In the genomic region with DNA sequence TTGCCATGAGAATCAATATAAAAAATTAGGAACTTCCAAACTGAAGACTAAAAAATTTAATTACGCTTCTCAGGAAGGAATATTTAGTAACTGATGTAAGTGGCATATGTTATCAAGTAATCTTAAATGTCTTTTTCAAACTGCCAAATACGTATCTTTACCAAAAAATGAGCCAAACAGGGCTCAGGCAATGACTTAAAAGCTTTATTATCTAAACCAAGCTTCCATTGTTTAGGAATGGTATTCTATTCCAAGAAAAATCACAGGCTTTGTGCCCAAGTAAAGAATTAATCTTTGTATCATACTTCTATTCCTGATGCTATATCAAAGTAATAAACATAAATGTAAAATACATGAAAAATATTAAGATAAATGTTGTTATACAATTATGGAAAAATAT, we compare ENCODE assay signal across 21 cellular contexts.
"Had no signal": no experiment of that assay in that cellular context is flagged by ENCODE, and none has a peak within 500 bp of the region (broad histone marks: within the 10 kb centered on the region; RNA-seq: fewer than 3 reads in every experiment).

No MANE protein-coding gene starts in this region.

- ATAC-seq: K562 had no signal

- FAIRE-seq: K562 had no signal

- H3K9ac ChIP-seq: KMS-11 had no signal

- DNase-seq: Kasumi-1, MM.1S, MV-4-11, NCI-H1048, NCI-H1105, NCI-H1417, NCI-H146, NCI-H1694 treated with DMSO at 0.1 percent for 48 hours, NCI-H1930, NCI-H2081, NCI-H2107, NCI-H226, NCI-H446, NCI-H510A, NCI-H524 treated with DMSO at 0.1 percent for 48 hours, NCI-H69, NCI-H774, SHP77 had no signal

- H3K4me3 ChIP-seq: K562 had no signal

- H3K4me2 ChIP-seq: KMS-11 had no signal

- H3K27ac ChIP-seq: KMS-11, RWPE1 had no signal
